Comparison of ENCODE assay signal across 17 cellular contexts in the genomic region with DNA sequence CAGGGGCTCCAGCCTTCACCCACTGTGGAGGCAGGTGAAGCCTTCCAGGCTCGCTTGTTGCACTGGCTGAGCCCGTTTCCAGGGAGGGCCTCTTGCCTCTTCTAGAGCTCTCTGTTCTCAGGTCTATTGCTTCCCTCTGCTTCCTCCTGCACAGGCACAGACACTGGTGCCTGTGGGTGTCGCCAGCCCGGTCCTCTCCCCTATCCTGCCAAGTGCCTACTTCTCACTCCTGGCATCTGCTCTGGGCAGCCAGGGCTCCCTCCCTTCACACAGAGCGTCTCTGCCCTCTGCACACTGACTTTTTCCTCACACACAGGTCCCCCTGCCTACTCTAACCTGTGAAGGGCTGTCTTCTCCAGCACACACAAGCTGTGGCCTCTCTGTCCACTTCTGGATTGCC.
A peak's percentile ranks its signal among the peaks of the same experiment; 100 is the strongest.
DNase-seq lines count a peak whose midpoint lies in the region; ATAC-seq, FAIRE-seq and TF ChIP-seq lines count a peak whose summit lies in the region.
"Had no signal": no experiment of that assay in that cellular context is flagged by ENCODE, and none has a peak within 500 bp of the region (broad histone marks: within the 10 kb centered on the region; RNA-seq: fewer than 3 reads in every experiment).

No MANE protein-coding gene starts in this region.

- no peaks in the 10 kb centered on the region for H3K79me2 ChIP-seq in keratinocyte (ENCODE audit: control insufficient read depth, insufficient read depth, low read length)

- no peaks in the 10 kb centered on the region for H3K36me3 ChIP-seq in keratinocyte (ENCODE audit: control insufficient read depth in 2 of 2, extremely low read depth in 1 of 2, insufficient read depth in 2 of 2, low read length in 2 of 2)
- no peaks in the 10 kb centered on the region for H3K36me3 ChIP-seq in stomach
- H3K36me3 ChIP-seq: WERI-Rb-1 had no signal

- no peaks in the 10 kb centered on the region for H3K9me1 ChIP-seq in keratinocyte (ENCODE audit: control insufficient read depth, extremely low read depth, insufficient read depth, low read length)

- H3K4me1 Mint-ChIP-seq in activated naive CD8-positive, alpha-beta T cell (ENCODE audit: low read depth): peaks cover 26% of the 10 kb centered on the region
- H3K4me1 Mint-ChIP-seq in activated naive CD8-positive, alpha-beta T cell treated with anti-CD3 and anti-CD28 coated beads for 36 hours: peaks cover 16% of the 10 kb centered on the region

- no peaks in the 10 kb centered on the region for H4K20me1 ChIP-seq in keratinocyte (ENCODE audit: control insufficient read depth, extremely low read depth, insufficient read depth, low read length)

- no peak for DNase-seq in activated naive CD8-positive, alpha-beta T cell treated with anti-CD3 and anti-CD28 coated beads for 36 hours
- DNase-seq in RPMI8226: peak; percentile 50
- no peak for DNase-seq in keratinocyte (ENCODE audit: low read depth, low spot score)
- DNase-seq in stomach: no peak
- no peak for DNase-seq in stimulated activated CD4-positive, alpha-beta T cell treated with anti-CD3 and anti-CD28 coated beads, Interleukin-1b, Interleukin-23, amount 100 ng/mL, for 48 hours
- no peak for DNase-seq in OCI-M1 (lab: John Stamatoyannopoulos, UW)
- DNase-seq: activated naive CD4-positive, alpha-beta T cell treated with anti-CD3 and anti-CD28 coated beads, Interleukin-2, amount 50 U/mL, for 16 hours; cerebellar nuclear complex; NCI-H1930; stimulated activated CD4-positive, alpha-beta T cell treated with anti-CD3 and anti-CD28 coated beads, Interleukin-4, amount 100 ng/mL, for 24 hours; WERI-Rb-1 had no signal

- H3K9me3 Mint-ChIP-seq in activated naive CD8-positive, alpha-beta T cell (ENCODE audit: low read depth): no peaks in the 10 kb centered on the region
- H3K9me3 Mint-ChIP-seq in activated naive CD8-positive, alpha-beta T cell treated with anti-CD3 and anti-CD28 coated beads for 36 hours: no peaks in the 10 kb centered on the region
- H3K9me3 Mint-ChIP-seq: nephron had no signal

- peak overlapping the region; percentile 5 for H3K4me2 ChIP-seq in keratinocyte (ENCODE audit: control insufficient read depth, extremely low read depth, insufficient read depth, low read depth, low read length)

- H3K4me1 ChIP-seq in keratinocyte (ENCODE audit: control insufficient read depth, extremely low read depth, insufficient read depth, low read length): peaks cover 3% of the 10 kb centered on the region
- peaks cover 0 to 9% (median 7%) of the 10 kb centered on the region in 4 donors for H3K4me1 ChIP-seq in stomach

- 26 to 47% (median 37%) methylated on average over 5 of the region's 5 CpGs for WGBS in stomach, 5 donors

- intact Hi-C loops in stomach (cut with DNase I; ENCODE audit: low total_unique reads): no loop called here

- peak overlapping the region; percentile 2 for H3K4me3 Mint-ChIP-seq in activated naive CD8-positive, alpha-beta T cell
- no peak overlapping the region for H3K4me3 Mint-ChIP-seq in activated naive CD8-positive, alpha-beta T cell treated with anti-CD3 and anti-CD28 coated beads for 36 hours
- H3K4me3 Mint-ChIP-seq: nephron had no signal

- no peaks in the 10 kb centered on the region for H3K9me3 ChIP-seq in keratinocyte (ENCODE audit: control insufficient read depth, low read depth, low read length)
- H3K9me3 ChIP-seq in stomach: no peaks in the 10 kb centered on the region

- dilution Hi-C loops in keratinocyte (cut with MboI; ENCODE audit: extremely low pct_ligation_motif_present, low sequenced_read_pairs): no loop called here

- H2AFZ ChIP-seq in keratinocyte (ENCODE audit: control insufficient read depth, low read length): peak overlapping the region; percentile 49

- no peaks in the 10 kb centered on the region for H3K27me3 ChIP-seq in keratinocyte (ENCODE audit: control insufficient read depth, extremely low read depth, insufficient read depth, low read length)
- peaks cover 0 to 5% (median 0%) of the 10 kb centered on the region in 3 donors for H3K27me3 ChIP-seq in stomach

- no peak overlapping the region for H3K27ac ChIP-seq in keratinocyte (ENCODE audit: control insufficient read depth, insufficient read depth, low read length)
- H3K27ac ChIP-seq in stomach: peak overlapping the region in 3 of 5 donors; percentile 7 to 51 (median 40)
- H3K27ac ChIP-seq: WERI-Rb-1 had no signal

- TF ChIP-seq POLR2A in stomach (IDR thresholded peaks at IDR 0.05): no peak

- no peak overlapping the region for H3K27ac Mint-ChIP-seq in activated naive CD8-positive, alpha-beta T cell
- no peak overlapping the region for H3K27ac Mint-ChIP-seq in activated naive CD8-positive, alpha-beta T cell treated with anti-CD3 and anti-CD28 coated beads for 36 hours
- H3K27ac Mint-ChIP-seq: nephron had no signal

- no peak for TF ChIP-seq CTCF in keratinocyte (optimal IDR thresholded peaks at IDR 0.05 in 1 of 3, IDR thresholded peaks at IDR 0.05 in 1 of 3, conservative IDR thresholded peaks at IDR 0.05 in 1 of 3; ENCODE audit: extremely low read depth in 1 of 3, insufficient read depth in 2 of 3, low read length in 3 of 3)
- TF ChIP-seq CTCF in stomach (IDR thresholded peaks at IDR 0.05): no peak

- H3K36me3 Mint-ChIP-seq in activated naive CD8-positive, alpha-beta T cell: no peaks in the 10 kb centered on the region
- H3K36me3 Mint-ChIP-seq in activated naive CD8-positive, alpha-beta T cell treated with anti-CD3 and anti-CD28 coated beads for 36 hours: no peaks in the 10 kb centered on the region

- no peak overlapping the region for H3K9ac ChIP-seq in keratinocyte (ENCODE audit: control insufficient read depth, extremely low read depth, insufficient read depth, low read length)

- no peak overlapping the region for H3K4me3 ChIP-seq in keratinocyte (ENCODE audit: control insufficient read depth in 2 of 3, extremely low read depth in 1 of 3, insufficient read depth in 2 of 3, low read depth in 1 of 3, low read length in 3 of 3)
- no peak overlapping the region for H3K4me3 ChIP-seq in stomach
- H3K4me3 ChIP-seq: lung had no signal

- TF ChIP-seq EP300 in stomach (IDR thresholded peaks at IDR 0.05): no peak

- no peaks in the 10 kb centered on the region for H3K27me3 Mint-ChIP-seq in activated naive CD8-positive, alpha-beta T cell
- H3K27me3 Mint-ChIP-seq in activated naive CD8-positive, alpha-beta T cell treated with anti-CD3 and anti-CD28 coated beads for 36 hours: no peaks in the 10 kb centered on the region

- ATAC-seq in GM18858 (IDR thresholded peaks at IDR 0.05; ENCODE audit: unreplicated experiment): no peak
- ATAC-seq: sciatic nerve had no signal

- FAIRE-seq in keratinocyte (lab: Jason Lieb, UNC): no peak
- FAIRE-seq: frontal cortex had no signal
